In the genomic region with DNA sequence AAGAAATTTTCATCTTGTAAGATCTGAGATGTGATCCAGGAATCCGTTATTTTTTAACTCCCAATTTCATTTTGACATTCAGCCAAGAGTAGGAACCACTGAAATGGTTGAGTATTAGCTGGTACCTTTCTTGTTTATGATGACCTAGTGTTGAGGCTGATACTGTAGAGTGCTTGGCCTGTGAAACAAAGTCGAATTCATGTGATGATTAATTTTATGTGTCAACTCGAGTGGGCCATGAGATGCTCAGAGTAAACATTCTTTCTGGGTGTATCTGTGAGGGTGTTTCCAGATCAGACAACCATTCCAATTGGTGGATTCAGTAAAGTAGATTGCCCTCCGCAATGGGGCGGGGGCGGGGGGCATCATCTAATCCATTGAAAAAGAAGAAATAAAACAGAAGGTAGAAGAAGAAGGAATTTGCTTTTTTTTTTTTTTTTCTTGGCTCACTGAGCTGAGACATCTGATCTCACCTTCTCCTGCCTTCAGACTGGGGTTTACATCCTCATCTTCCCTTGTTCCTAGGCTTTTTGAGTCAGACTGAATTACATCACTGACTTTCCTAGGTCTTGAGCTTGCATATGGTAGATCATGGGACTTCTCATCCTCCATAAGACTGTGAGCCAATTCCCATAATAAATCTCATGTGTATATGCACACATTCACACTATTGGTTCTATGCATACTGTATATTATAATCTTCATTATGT, we compare ENCODE assay signal across 22 cellular contexts.
DNase-seq lines count a peak whose midpoint lies in the region; FAIRE-seq lines count a peak whose summit lies in the region.
"Had no signal": no experiment of that assay in that cellular context is flagged by ENCODE, and none has a peak within 500 bp of the region (broad histone marks: within the 10 kb centered on the region; RNA-seq: fewer than 3 reads in every experiment).

No MANE protein-coding gene starts in this region.

- H3K4me1 ChIP-seq in Karpas-422 (ENCODE audit: low read length), result peaks cover 10% of the 10 kb centered on the region
- H3K4me1 ChIP-seq: BLaER1, Caco-2, neural progenitor cell, stomach, tibial artery had no signal

- no peaks in the 10 kb centered on the region for H4K20me1 ChIP-seq in Karpas-422 (ENCODE audit: insufficient read depth, low read depth, low read length)
- H4K20me1 ChIP-seq: BLaER1 had no signal

- no peaks in the 10 kb centered on the region for H3K36me3 ChIP-seq in Karpas-422 (ENCODE audit: insufficient read depth, low read length)
- H3K36me3 ChIP-seq: BLaER1, neural progenitor cell, stomach, tibial artery had no signal

- peak; percentile 6 for DNase-seq in NCI-H2171 treated with DMSO at 0.1 percent for 48 hours (lab: John Stamatoyannopoulos, UW)
- DNase-seq in NCI-H2171 (lab: John Stamatoyannopoulos, UW), result no peak
- no peak for DNase-seq in Karpas-422
- DNase-seq in astrocyte of the hippocampus (ENCODE audit: low read depth, low spot score), result peak; percentile 5
- DNase-seq in urothelium cell line (ENCODE audit: low spot score), result no peak
- no peak for DNase-seq in GDM1 (lab: John Stamatoyannopoulos, UW)
- DNase-seq in A172 (ENCODE audit: low spot score), result no peak
- no peak for DNase-seq in iPS-NIHi7 (ENCODE audit: extremely low spot score)
- DNase-seq: activated CD4-positive, alpha-beta T cell treated with anti-CD3 and anti-CD28 coated beads, Interleukin-2, amount 50 U/mL, for 1 hour; activated naive CD4-positive, alpha-beta T cell treated with anti-CD3 and anti-CD28 coated beads, Interleukin-2, amount 50 U/mL, for 16 hours; Caco-2; central memory CD4-positive, alpha-beta T cell; glutamatergic neuron; left cardiac atrium; NCI-H146; NCI-H82; stomach; T-helper 9 cell; tibial artery had no signal

- no peaks in the 10 kb centered on the region for H3K27me3 ChIP-seq in Karpas-422 (ENCODE audit: low read length)
- H3K27me3 ChIP-seq: BLaER1, neural progenitor cell, stomach, tibial artery had no signal

- H3K27ac ChIP-seq in Karpas-422 (ENCODE audit: low read length), result no peak overlapping the region
- H3K27ac ChIP-seq: BLaER1, neural progenitor cell, stomach, tibial artery had no signal

- no peak overlapping the region for H3K4me2 ChIP-seq in Karpas-422 (ENCODE audit: low read depth, low read length, poor library complexity, severe bottlenecking)
- H3K4me2 ChIP-seq: BLaER1, neural progenitor cell had no signal

- peak; percentile 9 for FAIRE-seq in urothelium cell line (lab: Jason Lieb, UNC)
- FAIRE-seq: GM19239 had no signal

- 0 out of 2 replicates have a peak overlapping the region, but pooled peaks have one; percentile 24 for H2AFZ ChIP-seq in Karpas-422 (ENCODE audit: low read length)
- H2AFZ ChIP-seq: neural progenitor cell had no signal

- H3K9me2 ChIP-seq in Karpas-422 (replicated peaks; ENCODE audit: insufficient read depth, low read length), result no peaks in the 10 kb centered on the region

- no peaks in the 10 kb centered on the region for H3K79me2 ChIP-seq in Karpas-422 (ENCODE audit: low read length)

- no peak overlapping the region for H3K4me3 ChIP-seq in Karpas-422 (ENCODE audit: low read length)
- H3K4me3 ChIP-seq: BLaER1, neural progenitor cell, stomach, tibial artery had no signal

- no peaks in the 10 kb centered on the region for H3K9me3 ChIP-seq in Karpas-422 (ENCODE audit: low read length)
- H3K9me3 ChIP-seq: BLaER1, Caco-2, stomach, tibial artery had no signal

- H3K9ac ChIP-seq in Karpas-422 (ENCODE audit: low read length), result no peak overlapping the region
- H3K9ac ChIP-seq: BLaER1, neural progenitor cell had no signal

Comparison
In these comparisons a context has a peak if more than half of its experiments do, and no peak if none do; other contexts are left out.
1. DNase-seq: peak in NCI-H2171 treated with DMSO at 0.1 percent for 48 hours (single experiment) and astrocyte of the hippocampus (single experiment); none in NCI-H2171 (single experiment), Karpas-422 (single experiment), urothelium cell line (single experiment), GDM1 (single experiment), A172 (single experiment) and iPS-NIHi7 (single experiment).